Comparison of ENCODE assay signal across 26 cellular contexts in the genomic region with DNA sequence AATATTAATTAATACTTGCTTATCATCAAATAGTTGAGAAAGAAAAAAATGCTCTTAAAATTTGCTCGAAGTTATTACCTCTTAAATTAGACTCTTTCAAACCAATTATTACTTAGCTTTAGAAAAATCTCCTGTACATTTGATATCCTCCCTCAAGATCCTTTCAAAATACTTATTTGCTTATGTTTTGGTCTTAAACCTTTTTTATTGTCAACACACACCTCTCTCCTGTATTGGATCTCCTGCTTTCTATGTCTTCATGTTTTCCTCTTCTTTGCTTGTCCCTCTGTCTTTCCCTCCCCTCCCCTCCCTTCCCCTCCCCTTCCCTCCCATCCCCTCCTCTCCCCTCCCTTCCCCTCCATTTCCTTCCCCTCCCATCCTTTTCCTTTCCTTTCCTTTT.
"Had no signal": no experiment of that assay in that cellular context is flagged by ENCODE, and none has a peak within 500 bp of the region (broad histone marks: within the 10 kb centered on the region; RNA-seq: fewer than 3 reads in every experiment).

No MANE protein-coding gene starts in this region.

- H3K27ac ChIP-seq: colonic mucosa, coronary artery, dorsolateral prefrontal cortex, epithelial cell of prostate, esophagus muscularis mucosa, esophagus squamous epithelium, foreskin keratinocyte, gastrocnemius medialis, gastroesophageal sphincter, heart left ventricle, heart right ventricle had no signal

- FAIRE-seq: colon, endometrium, endothelial cell of umbilical vein, frontal cortex had no signal

- DNase-seq: colonic mucosa; cortex of kidney; dermis blood vessel endothelial cell; dorsolateral prefrontal cortex; effector CD4-positive, alpha-beta T cell; effector CD8-positive, alpha-beta T cell; effector memory CD4-positive, alpha-beta T cell; effector memory CD8-positive, alpha-beta T cell; endodermal cell; esophagus squamous epithelium; foreskin keratinocyte; foreskin melanocyte; gastrocnemius medialis; glutamatergic neuron; head of caudate nucleus; heart left ventricle; heart right ventricle had no signal

- H3K4me1 ChIP-seq: colonic mucosa, esophagus muscularis mucosa, esophagus squamous epithelium, gastroesophageal sphincter had no signal

- H3K27me3 ChIP-seq: colonic mucosa, dorsolateral prefrontal cortex, esophagus muscularis mucosa, esophagus squamous epithelium, foreskin keratinocyte, gastrocnemius medialis, gastroesophageal sphincter, heart left ventricle, heart right ventricle had no signal

- H3K4me3 ChIP-seq: colonic mucosa, coronary artery, dorsolateral prefrontal cortex, esophagus muscularis mucosa, esophagus squamous epithelium, gastrocnemius medialis, gastroesophageal sphincter, heart left ventricle, heart right ventricle had no signal

- H3K9me3 ChIP-seq: colonic mucosa, esophagus muscularis mucosa, esophagus squamous epithelium, gastrocnemius medialis, gastroesophageal sphincter, heart left ventricle, heart right ventricle had no signal

- H3K36me3 ChIP-seq: colonic mucosa, esophagus muscularis mucosa, esophagus squamous epithelium, gastrocnemius medialis, gastroesophageal sphincter, heart left ventricle, heart right ventricle had no signal

- ATAC-seq: effector memory CD8-positive, alpha-beta T cell; esophagus mucosa; foreskin keratinocyte; gastrocnemius medialis; gastroesophageal sphincter; heart left ventricle; heart right ventricle had no signal
